1 cellular context compared by ENCODE assay signal in the genomic region with DNA sequence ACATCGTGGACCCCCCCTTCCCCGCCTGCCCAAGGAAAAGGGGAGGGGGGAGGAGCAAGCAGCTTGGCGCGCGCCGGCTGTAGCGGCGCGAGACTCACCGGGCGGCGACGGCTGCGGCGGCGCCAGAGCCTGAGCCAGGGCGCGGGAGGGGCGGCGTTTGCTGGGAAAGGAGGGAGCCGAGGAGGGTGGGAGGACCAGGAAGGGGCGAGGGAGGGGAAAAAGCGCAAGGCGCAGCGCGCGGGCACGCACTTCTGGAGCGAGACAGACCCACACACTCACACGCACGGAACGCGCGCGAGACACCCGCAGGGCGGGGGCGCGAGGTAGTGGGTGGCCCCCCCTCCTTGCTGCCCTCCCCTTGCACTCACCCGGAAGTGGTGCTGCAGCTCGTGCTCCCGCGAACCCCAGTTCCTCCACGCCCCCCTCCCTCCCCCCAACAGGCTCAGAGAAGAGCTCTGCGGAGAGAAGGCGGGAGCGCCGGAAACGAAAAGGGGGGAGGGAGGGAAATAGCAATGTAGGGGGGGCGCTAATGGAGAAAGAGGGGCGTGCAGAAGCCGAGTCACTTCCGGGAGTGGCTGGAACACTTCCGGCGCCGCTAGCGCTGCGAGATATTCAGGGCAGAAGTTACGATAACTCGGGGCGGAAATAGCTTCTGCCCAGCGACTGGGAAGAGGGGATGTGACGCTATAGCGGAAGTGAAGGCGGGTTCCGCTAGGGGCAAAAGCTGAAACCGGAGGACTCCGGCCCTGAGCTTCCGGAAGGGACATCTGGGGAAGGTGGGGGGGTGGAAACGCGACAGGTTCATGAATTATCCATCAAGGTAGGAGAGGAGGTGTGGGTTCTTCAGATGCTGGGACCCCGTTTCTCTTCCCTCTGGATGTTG.
A peak's percentile ranks its signal among the peaks of the same experiment; 100 is the strongest.
TF ChIP-seq lines count a peak whose summit lies in the region.

A gene (minus strand): TSS at position 376 of the 883 bp plus-strand sequence. CDS start 9,855 bp downstream, outside the sequence.

TF ChIP-seq in K562, 482 proteins besides CTCF, POLR2A, EP300 and RAD21 (continued from another document):
- no peak for TF ChIP-seq ZNF133 (CRISPR knock-in tag; IDR thresholded peaks at IDR 0.05)
- no peak for TF ChIP-seq XRCC3 (IDR thresholded peaks at IDR 0.05)
- TF ChIP-seq, protein P1, sequence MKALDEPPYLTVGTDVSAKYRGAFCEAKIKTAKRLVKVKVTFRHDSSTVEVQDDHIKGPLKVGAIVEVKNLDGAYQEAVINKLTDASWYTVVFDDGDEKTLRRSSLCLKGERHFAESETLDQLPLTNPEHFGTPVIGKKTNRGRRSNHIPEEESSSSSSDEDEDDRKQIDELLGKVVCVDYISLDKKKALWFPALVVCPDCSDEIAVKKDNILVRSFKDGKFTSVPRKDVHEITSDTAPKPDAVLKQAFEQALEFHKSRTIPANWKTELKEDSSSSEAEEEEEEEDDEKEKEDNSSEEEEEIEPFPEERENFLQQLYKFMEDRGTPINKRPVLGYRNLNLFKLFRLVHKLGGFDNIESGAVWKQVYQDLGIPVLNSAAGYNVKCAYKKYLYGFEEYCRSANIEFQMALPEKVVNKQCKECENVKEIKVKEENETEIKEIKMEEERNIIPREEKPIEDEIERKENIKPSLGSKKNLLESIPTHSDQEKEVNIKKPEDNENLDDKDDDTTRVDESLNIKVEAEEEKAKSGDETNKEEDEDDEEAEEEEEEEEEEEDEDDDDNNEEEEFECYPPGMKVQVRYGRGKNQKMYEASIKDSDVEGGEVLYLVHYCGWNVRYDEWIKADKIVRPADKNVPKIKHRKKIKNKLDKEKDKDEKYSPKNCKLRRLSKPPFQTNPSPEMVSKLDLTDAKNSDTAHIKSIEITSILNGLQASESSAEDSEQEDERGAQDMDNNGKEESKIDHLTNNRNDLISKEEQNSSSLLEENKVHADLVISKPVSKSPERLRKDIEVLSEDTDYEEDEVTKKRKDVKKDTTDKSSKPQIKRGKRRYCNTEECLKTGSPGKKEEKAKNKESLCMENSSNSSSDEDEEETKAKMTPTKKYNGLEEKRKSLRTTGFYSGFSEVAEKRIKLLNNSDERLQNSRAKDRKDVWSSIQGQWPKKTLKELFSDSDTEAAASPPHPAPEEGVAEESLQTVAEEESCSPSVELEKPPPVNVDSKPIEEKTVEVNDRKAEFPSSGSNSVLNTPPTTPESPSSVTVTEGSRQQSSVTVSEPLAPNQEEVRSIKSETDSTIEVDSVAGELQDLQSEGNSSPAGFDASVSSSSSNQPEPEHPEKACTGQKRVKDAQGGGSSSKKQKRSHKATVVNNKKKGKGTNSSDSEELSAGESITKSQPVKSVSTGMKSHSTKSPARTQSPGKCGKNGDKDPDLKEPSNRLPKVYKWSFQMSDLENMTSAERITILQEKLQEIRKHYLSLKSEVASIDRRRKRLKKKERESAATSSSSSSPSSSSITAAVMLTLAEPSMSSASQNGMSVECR (CRISPR knock-in tag; IDR thresholded peaks at IDR 0.05) = peak; percentile 83; the same call in 1 of the 2 replicates
- no peak for TF ChIP-seq ZNF668 (CRISPR knock-in tag; IDR thresholded peaks at IDR 0.05)
- TF ChIP-seq ZSCAN32 (CRISPR knock-in tag; IDR thresholded peaks at IDR 0.05) = no peak
- TF ChIP-seq, protein P2, sequence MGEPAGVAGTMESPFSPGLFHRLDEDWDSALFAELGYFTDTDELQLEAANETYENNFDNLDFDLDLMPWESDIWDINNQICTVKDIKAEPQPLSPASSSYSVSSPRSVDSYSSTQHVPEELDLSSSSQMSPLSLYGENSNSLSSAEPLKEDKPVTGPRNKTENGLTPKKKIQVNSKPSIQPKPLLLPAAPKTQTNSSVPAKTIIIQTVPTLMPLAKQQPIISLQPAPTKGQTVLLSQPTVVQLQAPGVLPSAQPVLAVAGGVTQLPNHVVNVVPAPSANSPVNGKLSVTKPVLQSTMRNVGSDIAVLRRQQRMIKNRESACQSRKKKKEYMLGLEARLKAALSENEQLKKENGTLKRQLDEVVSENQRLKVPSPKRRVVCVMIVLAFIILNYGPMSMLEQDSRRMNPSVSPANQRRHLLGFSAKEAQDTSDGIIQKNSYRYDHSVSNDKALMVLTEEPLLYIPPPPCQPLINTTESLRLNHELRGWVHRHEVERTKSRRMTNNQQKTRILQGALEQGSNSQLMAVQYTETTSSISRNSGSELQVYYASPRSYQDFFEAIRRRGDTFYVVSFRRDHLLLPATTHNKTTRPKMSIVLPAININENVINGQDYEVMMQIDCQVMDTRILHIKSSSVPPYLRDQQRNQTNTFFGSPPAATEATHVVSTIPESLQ (CRISPR knock-in tag; IDR thresholded peaks at IDR 0.05) = peak; percentile 64; the same call in 1 of the 2 replicates
- TF ChIP-seq, protein P3, sequence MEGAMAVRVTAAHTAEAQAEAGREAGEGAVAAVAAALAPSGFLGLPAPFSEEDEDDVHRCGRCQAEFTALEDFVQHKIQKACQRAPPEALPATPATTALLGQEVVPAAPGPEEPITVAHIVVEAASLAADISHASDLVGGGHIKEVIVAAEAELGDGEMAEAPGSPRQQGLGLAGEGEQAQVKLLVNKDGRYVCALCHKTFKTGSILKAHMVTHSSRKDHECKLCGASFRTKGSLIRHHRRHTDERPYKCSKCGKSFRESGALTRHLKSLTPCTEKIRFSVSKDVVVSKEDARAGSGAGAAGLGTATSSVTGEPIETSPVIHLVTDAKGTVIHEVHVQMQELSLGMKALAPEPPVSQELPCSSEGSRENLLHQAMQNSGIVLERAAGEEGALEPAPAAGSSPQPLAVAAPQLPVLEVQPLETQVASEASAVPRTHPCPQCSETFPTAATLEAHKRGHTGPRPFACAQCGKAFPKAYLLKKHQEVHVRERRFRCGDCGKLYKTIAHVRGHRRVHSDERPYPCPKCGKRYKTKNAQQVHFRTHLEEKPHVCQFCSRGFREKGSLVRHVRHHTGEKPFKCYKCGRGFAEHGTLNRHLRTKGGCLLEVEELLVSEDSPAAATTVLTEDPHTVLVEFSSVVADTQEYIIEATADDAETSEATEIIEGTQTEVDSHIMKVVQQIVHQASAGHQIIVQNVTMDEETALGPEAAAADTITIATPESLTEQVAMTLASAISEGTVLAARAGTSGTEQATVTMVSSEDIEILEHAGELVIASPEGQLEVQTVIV (CRISPR knock-in tag; IDR thresholded peaks at IDR 0.05; ENCODE audit: borderline replicate concordance) = no peak
- TF ChIP-seq, protein P4, sequence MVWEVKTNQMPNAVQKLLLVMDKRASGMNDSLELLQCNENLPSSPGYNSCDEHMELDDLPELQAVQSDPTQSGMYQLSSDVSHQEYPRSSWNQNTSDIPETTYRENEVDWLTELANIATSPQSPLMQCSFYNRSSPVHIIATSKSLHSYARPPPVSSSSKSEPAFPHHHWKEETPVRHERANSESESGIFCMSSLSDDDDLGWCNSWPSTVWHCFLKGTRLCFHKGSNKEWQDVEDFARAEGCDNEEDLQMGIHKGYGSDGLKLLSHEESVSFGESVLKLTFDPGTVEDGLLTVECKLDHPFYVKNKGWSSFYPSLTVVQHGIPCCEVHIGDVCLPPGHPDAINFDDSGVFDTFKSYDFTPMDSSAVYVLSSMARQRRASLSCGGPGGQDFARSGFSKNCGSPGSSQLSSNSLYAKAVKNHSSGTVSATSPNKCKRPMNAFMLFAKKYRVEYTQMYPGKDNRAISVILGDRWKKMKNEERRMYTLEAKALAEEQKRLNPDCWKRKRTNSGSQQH (CRISPR knock-in tag; IDR thresholded peaks at IDR 0.05) = no peak
- TF ChIP-seq, protein P5, sequence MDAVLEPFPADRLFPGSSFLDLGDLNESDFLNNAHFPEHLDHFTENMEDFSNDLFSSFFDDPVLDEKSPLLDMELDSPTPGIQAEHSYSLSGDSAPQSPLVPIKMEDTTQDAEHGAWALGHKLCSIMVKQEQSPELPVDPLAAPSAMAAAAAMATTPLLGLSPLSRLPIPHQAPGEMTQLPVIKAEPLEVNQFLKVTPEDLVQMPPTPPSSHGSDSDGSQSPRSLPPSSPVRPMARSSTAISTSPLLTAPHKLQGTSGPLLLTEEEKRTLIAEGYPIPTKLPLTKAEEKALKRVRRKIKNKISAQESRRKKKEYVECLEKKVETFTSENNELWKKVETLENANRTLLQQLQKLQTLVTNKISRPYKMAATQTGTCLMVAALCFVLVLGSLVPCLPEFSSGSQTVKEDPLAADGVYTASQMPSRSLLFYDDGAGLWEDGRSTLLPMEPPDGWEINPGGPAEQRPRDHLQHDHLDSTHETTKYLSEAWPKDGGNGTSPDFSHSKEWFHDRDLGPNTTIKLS (IDR thresholded peaks at IDR 0.05; ENCODE audit: borderline replicate concordance, low read depth) = no peak
- TF ChIP-seq ZNF121 (CRISPR knock-in tag; conservative IDR thresholded peaks at IDR 0.05) = no peak
- TF ChIP-seq SRSF3 (IDR thresholded peaks at IDR 0.05; ENCODE audit: insufficient read depth, low read length) = no peak
